ENCODE assay signal across 22 cellular contexts in genomic region chr2:18745431-18746272, GRCh38.
"Had no signal": no experiment of that assay in that cellular context is flagged by ENCODE, and none has a peak within 500 bp of the region (broad histone marks: within the 10 kb centered on the region; RNA-seq: fewer than 3 reads in every experiment).

No MANE protein-coding gene starts in this region.

- DNase-seq: Karpas-422, KG1, MM.1S, NCI-H1092 treated with DMSO at 0.1 percent for 48 hours, NCI-H1436, NCI-H187, NCI-H2029, NCI-H2081 treated with DMSO at 0.1 percent for 48 hours, NCI-H2171, NCI-H226, NCI-H446, NCI-H510A, NCI-H524 treated with DMSO at 0.1 percent for 48 hours, NCI-H69, NCI-H774, SHP77, SK-N-SH, SW 1271 had no signal

- H3K4me2 ChIP-seq: SK-N-SH had no signal

- H3K9me3 ChIP-seq: SK-N-SH had no signal

- H3K27ac ChIP-seq: HL-60, RWPE1 had no signal

- FAIRE-seq: HTR-8/SVneo had no signal

- H3K9ac ChIP-seq: SK-N-SH had no signal

- ATAC-seq: Panc1 had no signal
